In genomic region chr2:231613655-231614558, GRCh38 we compare ENCODE assay signal across 8 cellular contexts. TPM values are rescaled to one million over a fixed set of nuclear protein-coding genes. Genes with fewer than 3 reads are reported as not detected.
DNase-seq lines count a peak whose midpoint lies in the region; ATAC-seq lines count a peak whose summit lies in the region.

No MANE protein-coding gene starts in this region.

- no peaks in the 10 kb centered on the region for H3K27me3 ChIP-seq in mononuclear cell (ENCODE audit: insufficient read depth, low read length)

- peak in 13 of 14 donors; percentile 48 to 93 (median 82) for DNase-seq in C1 segment of cervical spinal cord (lab: John Stamatoyannopoulos, UW)
- DNase-seq in NOMO-1 (lab: John Stamatoyannopoulos, UW; ENCODE audit: unreplicated experiment in 2 of 2): peak; percentile 98 to 99
- peak; percentile 92 for DNase-seq in activated CD8-positive, alpha-beta memory T cell treated with anti-CD3 and anti-CD28 coated beads, Interleukin-2, amount 50 U/mL, for 48 hours
- peak; percentile 91 for DNase-seq in epidermal melanocyte (ENCODE audit: insufficient read length, low spot score)
- DNase-seq in stimulated activated CD8-positive, alpha-beta memory T cell treated with anti-CD3 and anti-CD28 coated beads, Interleukin-2, amount 100 ng/mL, for 1 hour (ENCODE audit: low read depth in 2 of 2): peak; percentile 25 to 43

- H3K4me1 ChIP-seq in mononuclear cell (ENCODE audit: insufficient read depth, low read length): peaks cover 43% of the 10 kb centered on the region

- peak overlapping the region; percentile 27 for H3K4me3 ChIP-seq in mononuclear cell (ENCODE audit: low read length)

- ATAC-seq in GM19043 (IDR thresholded peaks at IDR 0.05; ENCODE audit: low read depth, unreplicated experiment): peak; percentile 69
- peak; percentile 66 for ATAC-seq in HG03196 (IDR thresholded peaks at IDR 0.05; ENCODE audit: unreplicated experiment)

- H3K9me3 ChIP-seq in mononuclear cell (ENCODE audit: low read depth, low read length): no peaks in the 10 kb centered on the region

RNA-seq across cellular contexts. Expression of gene TEX44, which starts 21.2 kb away (rescaled TPM):
- not detected for total RNA-seq in mononuclear cell

Comparison
In these comparisons a context has a peak if more than half of its experiments do, and no peak if none do; other contexts are left out.
1. Peak in every context shown above with its lines: DNase-seq, ATAC-seq and H3K4me3 ChIP-seq.
2. DNase-seq: peak in every context shown above with its lines; median percentile 98 in NOMO-1; 92 in activated CD8-positive, alpha-beta memory T cell treated with anti-CD3 and anti-CD28 coated beads, Interleukin-2, amount 50 U/mL, for 48 hours; 91 in epidermal melanocyte; 82 in C1 segment of cervical spinal cord; 34 in stimulated activated CD8-positive, alpha-beta memory T cell treated with anti-CD3 and anti-CD28 coated beads, Interleukin-2, amount 100 ng/mL, for 1 hour.